ENCODE assay signal across 1 cellular context in the genomic region with DNA sequence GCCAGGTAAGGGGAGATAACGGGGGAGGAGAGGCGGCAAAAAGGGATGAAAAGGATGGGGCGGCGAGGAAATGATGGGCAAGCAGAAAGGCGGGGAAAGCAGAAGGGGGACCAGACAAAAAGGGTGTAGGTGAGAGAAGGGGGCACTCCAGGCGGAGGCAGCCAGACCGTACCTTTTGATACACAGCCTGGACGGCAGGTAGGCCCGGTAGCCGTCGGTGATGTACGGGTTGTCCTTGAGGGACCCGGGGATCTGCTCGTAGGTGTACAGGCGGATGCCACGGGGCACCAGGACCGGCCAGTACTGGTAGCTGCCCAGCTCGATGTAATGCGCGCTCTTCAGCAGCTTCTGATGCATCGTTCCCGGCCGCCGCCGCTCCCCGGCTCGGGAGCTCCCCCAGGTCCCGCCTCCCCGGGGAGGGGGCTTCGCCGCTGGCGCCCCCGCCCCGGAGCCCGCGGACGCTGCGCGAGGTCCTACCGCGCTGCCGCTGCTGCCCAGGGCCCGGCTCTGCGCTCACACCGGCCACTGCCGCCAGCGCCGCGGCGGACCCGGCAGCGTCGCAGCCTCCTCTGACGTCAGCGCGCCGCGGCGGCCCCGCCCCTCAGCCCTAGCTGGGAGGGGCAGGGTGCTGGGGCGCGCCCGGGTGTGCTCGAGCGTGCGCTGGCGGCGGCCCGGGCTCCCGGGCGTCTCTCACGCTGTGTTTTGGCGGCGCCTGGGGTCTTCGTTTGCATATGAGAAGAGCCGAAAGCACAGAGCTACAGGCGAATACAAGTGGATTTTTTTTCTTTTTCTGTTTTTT.
TF ChIP-seq lines count a peak whose summit lies in the region.

A gene with protein sequence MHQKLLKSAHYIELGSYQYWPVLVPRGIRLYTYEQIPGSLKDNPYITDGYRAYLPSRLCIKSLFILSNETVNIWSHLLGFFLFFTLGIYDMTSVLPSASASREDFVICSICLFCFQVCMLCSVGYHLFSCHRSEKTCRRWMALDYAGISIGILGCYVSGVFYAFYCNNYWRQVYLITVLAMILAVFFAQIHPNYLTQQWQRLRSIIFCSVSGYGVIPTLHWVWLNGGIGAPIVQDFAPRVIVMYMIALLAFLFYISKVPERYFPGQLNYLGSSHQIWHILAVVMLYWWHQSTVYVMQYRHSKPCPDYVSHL (minus strand): TSS at position 571 of the 799 bp plus-strand sequence. CDS start 214 bp downstream, at position 357.

TF ChIP-seq in HepG2, 621 proteins besides CTCF, POLR2A, EP300 and RAD21 (continues in another document):
- TF ChIP-seq ZSCAN12 (CRISPR knock-in tag; IDR thresholded peaks at IDR 0.05) (no peak), MXI1 (IDR thresholded peaks at IDR 0.05; ENCODE audit: borderline replicate concordance, low read depth, low read length) (peak; percentile 63; the same call in 1 of the 3 replicates), ATF7-NPFF (CRISPR knock-in tag; IDR thresholded peaks at IDR 0.05; ENCODE audit: low read depth) (0 out of 2 replicates have a peak, but pooled peaks have one; percentile 36), MAZ (IDR thresholded peaks at IDR 0.05; ENCODE audit: borderline replicate concordance, low read depth, low read length) (peak; percentile 81), MAZ (CRISPR knock-in tag; IDR thresholded peaks at IDR 0.05; ENCODE audit: low read depth) (peak; percentile 92), ZNF883 (CRISPR knock-in tag; IDR thresholded peaks at IDR 0.05; ENCODE audit: not compliant biosample characterization) (peak; percentile 21), ZNF441 (CRISPR knock-in tag; IDR thresholded peaks at IDR 0.05; ENCODE audit: borderline replicate concordance) (peak; percentile 30; the same call in 1 of the 2 replicates), NR2F1 (CRISPR knock-in tag; IDR thresholded peaks at IDR 0.05) (no peak), SIN3A (IDR thresholded peaks at IDR 0.05; ENCODE audit: borderline replicate concordance, low read depth, low read length) (peak; percentile 59; the same call in 1 of the 2 replicates), NFIC (IDR thresholded peaks at IDR 0.05; ENCODE audit: low read length) (no peak), HNRNPLL (IDR thresholded peaks at IDR 0.05; ENCODE audit: low read depth, low read length, poor library complexity, severe bottlenecking) (peak; percentile 95), FOXJ3 (CRISPR knock-in tag; IDR thresholded peaks at IDR 0.05; ENCODE audit: borderline replicate concordance) (no peak), NONO (IDR thresholded peaks at IDR 0.05) (no peak), NONO (CRISPR knock-in tag; conservative IDR thresholded peaks at IDR 0.05) (0 out of 2 replicates have a peak, but pooled peaks have one; percentile 37), HES4 (CRISPR knock-in tag; IDR thresholded peaks at IDR 0.05; ENCODE audit: borderline replicate concordance) (no peak), ZNF577 (CRISPR knock-in tag; IDR thresholded peaks at IDR 0.05; ENCODE audit: borderline replicate concordance, low read depth) (no peak), ZNF749 (CRISPR knock-in tag; IDR thresholded peaks at IDR 0.05; ENCODE audit: borderline replicate concordance) (0 out of 2 replicates have a peak, but pooled peaks have one; percentile 35), NR2C2 (CRISPR knock-in tag; IDR thresholded peaks at IDR 0.05; ENCODE audit: borderline replicate concordance) (0 out of 2 replicates have a peak, but pooled peaks have one; percentile 26), HDAC2 (CRISPR knock-in tag; IDR thresholded peaks at IDR 0.05) (no peak), HDAC1 (CRISPR knock-in tag; IDR thresholded peaks at IDR 0.05) (peak; percentile 25; the same call in 1 of the 2 replicates), TCF12 (IDR thresholded peaks at IDR 0.05) (no peak), TCF12 (CRISPR knock-in tag; IDR thresholded peaks at IDR 0.05) (no peak), SP4 (CRISPR knock-in tag; IDR thresholded peaks at IDR 0.05) (peak; percentile 80; the same call in 1 of the 2 replicates), HOXA3 (CRISPR knock-in tag; IDR thresholded peaks at IDR 0.05) (peak; percentile 91), SAP130 (CRISPR knock-in tag; IDR thresholded peaks at IDR 0.05; ENCODE audit: low read depth) (peak; percentile 73), ZNF768 (CRISPR knock-in tag; IDR thresholded peaks at IDR 0.05) (peak; percentile 38; the same call in 1 of the 2 replicates), CAMTA2 (CRISPR knock-in tag; IDR thresholded peaks at IDR 0.05; ENCODE audit: borderline replicate concordance) (no peak), ZSCAN29 (CRISPR knock-in tag; conservative IDR thresholded peaks at IDR 0.05) (no peak), ZFY (CRISPR knock-in tag; IDR thresholded peaks at IDR 0.05) (peak; percentile 78), SP1 (IDR thresholded peaks at IDR 0.05) (no peak), SP1 (CRISPR knock-in tag; IDR thresholded peaks at IDR 0.05) (peak; percentile 55; the same call in 1 of the 2 replicates), ZNF205 (CRISPR knock-in tag; IDR thresholded peaks at IDR 0.05) (peak; percentile 79; the same call in 1 of the 2 replicates), ZNF777 (CRISPR knock-in tag; IDR thresholded peaks at IDR 0.05) (peak; percentile 90), ZFX (CRISPR knock-in tag; IDR thresholded peaks at IDR 0.05; ENCODE audit: low read depth) (peak; percentile 67), CCDC6 (CRISPR knock-in tag; IDR thresholded peaks at IDR 0.05) (peak; percentile 79), CREB1 (IDR thresholded peaks at IDR 0.05) (peak; percentile 91; the same call in 1 of the 2 replicates), CREB1 (CRISPR knock-in tag; IDR thresholded peaks at IDR 0.05) (no peak), KDM2A (CRISPR knock-in tag; IDR thresholded peaks at IDR 0.05; ENCODE audit: borderline replicate concordance, low read depth) (peak; percentile 73), ZNF329 (CRISPR knock-in tag; IDR thresholded peaks at IDR 0.05; ENCODE audit: low read depth) (0 out of 2 replicates have a peak, but pooled peaks have one; percentile 57), MZF1 (CRISPR knock-in tag; IDR thresholded peaks at IDR 0.05; ENCODE audit: borderline replicate concordance) (no peak)
- TF ChIP-seq, protein P1, sequence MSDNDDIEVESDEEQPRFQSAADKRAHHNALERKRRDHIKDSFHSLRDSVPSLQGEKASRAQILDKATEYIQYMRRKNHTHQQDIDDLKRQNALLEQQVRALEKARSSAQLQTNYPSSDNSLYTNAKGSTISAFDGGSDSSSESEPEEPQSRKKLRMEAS (IDR thresholded peaks at IDR 0.05), result 0 out of 2 replicates have a peak, but pooled peaks have one; percentile 43
- TF ChIP-seq, protein P2, sequence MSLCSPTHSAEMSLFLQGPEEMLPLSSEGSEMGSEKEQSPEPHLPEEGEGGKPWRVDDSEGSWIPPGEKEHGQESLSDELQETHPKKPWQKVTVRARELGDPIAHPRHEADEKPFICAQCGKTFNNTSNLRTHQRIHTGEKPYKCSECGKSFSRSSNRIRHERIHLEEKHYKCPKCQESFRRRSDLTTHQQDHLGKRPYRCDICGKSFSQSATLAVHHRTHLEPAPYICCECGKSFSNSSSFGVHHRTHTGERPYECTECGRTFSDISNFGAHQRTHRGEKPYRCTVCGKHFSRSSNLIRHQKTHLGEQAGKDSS (CRISPR knock-in tag; IDR thresholded peaks at IDR 0.05; ENCODE audit: borderline replicate concordance, low read depth), result peak; percentile 62; the same call in 1 of the 2 replicates
- TF ChIP-seq, protein P3, sequence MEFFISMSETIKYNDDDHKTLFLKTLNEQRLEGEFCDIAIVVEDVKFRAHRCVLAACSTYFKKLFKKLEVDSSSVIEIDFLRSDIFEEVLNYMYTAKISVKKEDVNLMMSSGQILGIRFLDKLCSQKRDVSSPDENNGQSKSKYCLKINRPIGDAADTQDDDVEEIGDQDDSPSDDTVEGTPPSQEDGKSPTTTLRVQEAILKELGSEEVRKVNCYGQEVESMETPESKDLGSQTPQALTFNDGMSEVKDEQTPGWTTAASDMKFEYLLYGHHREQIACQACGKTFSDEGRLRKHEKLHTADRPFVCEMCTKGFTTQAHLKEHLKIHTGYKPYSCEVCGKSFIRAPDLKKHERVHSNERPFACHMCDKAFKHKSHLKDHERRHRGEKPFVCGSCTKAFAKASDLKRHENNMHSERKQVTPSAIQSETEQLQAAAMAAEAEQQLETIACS (CRISPR knock-in tag; IDR thresholded peaks at IDR 0.05), result 0 out of 2 replicates have a peak, but pooled peaks have one; percentile 55
- TF ChIP-seq, protein P4, sequence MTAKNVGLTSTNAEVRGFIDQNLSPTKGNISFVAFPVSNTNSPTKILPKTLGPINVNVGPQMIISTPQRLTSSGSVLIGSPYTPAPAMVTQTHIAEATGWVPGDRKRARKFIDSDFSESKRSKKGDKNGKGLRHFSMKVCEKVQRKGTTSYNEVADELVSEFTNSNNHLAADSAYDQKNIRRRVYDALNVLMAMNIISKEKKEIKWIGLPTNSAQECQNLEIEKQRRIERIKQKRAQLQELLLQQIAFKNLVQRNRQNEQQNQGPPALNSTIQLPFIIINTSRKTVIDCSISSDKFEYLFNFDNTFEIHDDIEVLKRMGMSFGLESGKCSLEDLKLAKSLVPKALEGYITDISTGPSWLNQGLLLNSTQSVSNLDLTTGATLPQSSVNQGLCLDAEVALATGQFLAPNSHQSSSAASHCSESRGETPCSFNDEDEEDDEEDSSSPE (CRISPR knock-in tag; IDR thresholded peaks at IDR 0.05), result 0 out of 2 replicates have a peak, but pooled peaks have one; percentile 13
- TF ChIP-seq, protein P5, sequence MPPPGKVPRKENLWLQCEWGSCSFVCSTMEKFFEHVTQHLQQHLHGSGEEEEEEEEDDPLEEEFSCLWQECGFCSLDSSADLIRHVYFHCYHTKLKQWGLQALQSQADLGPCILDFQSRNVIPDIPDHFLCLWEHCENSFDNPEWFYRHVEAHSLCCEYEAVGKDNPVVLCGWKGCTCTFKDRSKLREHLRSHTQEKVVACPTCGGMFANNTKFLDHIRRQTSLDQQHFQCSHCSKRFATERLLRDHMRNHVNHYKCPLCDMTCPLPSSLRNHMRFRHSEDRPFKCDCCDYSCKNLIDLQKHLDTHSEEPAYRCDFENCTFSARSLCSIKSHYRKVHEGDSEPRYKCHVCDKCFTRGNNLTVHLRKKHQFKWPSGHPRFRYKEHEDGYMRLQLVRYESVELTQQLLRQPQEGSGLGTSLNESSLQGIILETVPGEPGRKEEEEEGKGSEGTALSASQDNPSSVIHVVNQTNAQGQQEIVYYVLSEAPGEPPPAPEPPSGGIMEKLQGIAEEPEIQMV (CRISPR knock-in tag; IDR thresholded peaks at IDR 0.05; ENCODE audit: low read depth), result peak; percentile 84; the same call in 1 of the 2 replicates
- TF ChIP-seq, protein P6, sequence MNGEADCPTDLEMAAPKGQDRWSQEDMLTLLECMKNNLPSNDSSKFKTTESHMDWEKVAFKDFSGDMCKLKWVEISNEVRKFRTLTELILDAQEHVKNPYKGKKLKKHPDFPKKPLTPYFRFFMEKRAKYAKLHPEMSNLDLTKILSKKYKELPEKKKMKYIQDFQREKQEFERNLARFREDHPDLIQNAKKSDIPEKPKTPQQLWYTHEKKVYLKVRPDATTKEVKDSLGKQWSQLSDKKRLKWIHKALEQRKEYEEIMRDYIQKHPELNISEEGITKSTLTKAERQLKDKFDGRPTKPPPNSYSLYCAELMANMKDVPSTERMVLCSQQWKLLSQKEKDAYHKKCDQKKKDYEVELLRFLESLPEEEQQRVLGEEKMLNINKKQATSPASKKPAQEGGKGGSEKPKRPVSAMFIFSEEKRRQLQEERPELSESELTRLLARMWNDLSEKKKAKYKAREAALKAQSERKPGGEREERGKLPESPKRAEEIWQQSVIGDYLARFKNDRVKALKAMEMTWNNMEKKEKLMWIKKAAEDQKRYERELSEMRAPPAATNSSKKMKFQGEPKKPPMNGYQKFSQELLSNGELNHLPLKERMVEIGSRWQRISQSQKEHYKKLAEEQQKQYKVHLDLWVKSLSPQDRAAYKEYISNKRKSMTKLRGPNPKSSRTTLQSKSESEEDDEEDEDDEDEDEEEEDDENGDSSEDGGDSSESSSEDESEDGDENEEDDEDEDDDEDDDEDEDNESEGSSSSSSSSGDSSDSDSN (CRISPR knock-in tag; IDR thresholded peaks at IDR 0.05), result peak; percentile 42; the same call in 1 of the 2 replicates
- TF ChIP-seq, protein P7, sequence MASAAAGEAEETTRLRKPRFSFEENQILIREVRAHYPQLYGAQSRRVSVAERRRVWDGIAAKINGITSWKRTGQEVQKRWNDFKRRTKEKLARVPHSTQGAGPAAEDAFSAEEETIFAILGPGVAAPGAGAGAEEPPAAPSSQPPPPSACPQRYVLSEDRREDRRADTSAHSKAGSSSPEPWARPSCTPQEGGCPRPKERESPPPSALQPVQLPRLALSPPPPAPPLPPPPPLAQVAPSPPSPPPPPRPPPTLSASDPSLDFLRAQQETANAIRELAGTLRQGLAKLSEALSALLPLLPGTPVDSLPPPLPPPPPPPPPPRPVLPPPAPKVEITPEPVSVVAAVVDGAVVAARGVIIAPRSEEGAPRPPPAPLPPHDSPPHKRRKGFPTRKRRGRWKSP (CRISPR knock-in tag; IDR thresholded peaks at IDR 0.05), result 0 out of 2 replicates have a peak, but pooled peaks have one; percentile 30
- TF ChIP-seq, protein P8, sequence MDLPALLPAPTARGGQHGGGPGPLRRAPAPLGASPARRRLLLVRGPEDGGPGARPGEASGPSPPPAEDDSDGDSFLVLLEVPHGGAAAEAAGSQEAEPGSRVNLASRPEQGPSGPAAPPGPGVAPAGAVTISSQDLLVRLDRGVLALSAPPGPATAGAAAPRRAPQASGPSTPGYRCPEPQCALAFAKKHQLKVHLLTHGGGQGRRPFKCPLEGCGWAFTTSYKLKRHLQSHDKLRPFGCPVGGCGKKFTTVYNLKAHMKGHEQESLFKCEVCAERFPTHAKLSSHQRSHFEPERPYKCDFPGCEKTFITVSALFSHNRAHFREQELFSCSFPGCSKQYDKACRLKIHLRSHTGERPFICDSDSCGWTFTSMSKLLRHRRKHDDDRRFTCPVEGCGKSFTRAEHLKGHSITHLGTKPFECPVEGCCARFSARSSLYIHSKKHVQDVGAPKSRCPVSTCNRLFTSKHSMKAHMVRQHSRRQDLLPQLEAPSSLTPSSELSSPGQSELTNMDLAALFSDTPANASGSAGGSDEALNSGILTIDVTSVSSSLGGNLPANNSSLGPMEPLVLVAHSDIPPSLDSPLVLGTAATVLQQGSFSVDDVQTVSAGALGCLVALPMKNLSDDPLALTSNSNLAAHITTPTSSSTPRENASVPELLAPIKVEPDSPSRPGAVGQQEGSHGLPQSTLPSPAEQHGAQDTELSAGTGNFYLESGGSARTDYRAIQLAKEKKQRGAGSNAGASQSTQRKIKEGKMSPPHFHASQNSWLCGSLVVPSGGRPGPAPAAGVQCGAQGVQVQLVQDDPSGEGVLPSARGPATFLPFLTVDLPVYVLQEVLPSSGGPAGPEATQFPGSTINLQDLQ (CRISPR knock-in tag; IDR thresholded peaks at IDR 0.05), result peak; percentile 40; the same call in 1 of the 2 replicates
- TF ChIP-seq, protein P9, sequence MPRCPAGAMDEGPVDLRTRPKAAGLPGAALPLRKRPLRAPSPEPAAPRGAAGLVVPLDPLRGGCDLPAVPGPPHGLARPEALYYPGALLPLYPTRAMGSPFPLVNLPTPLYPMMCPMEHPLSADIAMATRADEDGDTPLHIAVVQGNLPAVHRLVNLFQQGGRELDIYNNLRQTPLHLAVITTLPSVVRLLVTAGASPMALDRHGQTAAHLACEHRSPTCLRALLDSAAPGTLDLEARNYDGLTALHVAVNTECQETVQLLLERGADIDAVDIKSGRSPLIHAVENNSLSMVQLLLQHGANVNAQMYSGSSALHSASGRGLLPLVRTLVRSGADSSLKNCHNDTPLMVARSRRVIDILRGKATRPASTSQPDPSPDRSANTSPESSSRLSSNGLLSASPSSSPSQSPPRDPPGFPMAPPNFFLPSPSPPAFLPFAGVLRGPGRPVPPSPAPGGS (CRISPR knock-in tag; IDR thresholded peaks at IDR 0.05), result 0 out of 2 replicates have a peak, but pooled peaks have one; percentile 28
